In the genomic region with DNA sequence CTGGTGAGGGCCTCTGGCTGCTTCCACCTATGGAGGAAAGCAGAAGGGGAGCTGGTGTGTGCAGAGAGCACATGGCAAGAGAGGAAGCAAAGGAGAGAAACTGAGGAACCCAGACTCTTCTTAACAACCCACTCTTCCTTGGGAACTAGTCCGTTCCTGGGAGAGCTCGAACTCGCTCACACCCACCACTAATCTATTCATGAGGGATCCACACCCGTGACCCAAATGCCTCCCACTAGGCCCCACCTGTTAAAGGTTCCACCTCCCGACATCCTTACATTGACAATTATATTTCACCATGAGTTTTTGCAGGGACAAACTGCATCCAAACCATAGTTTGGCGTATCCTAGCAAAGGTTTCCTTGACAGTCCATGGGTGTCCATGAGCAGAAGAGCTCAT, we compare ENCODE assay signal across 37 cellular contexts.
"Had no signal": no experiment of that assay in that cellular context is flagged by ENCODE, and none has a peak within 500 bp of the region (broad histone marks: within the 10 kb centered on the region; RNA-seq: fewer than 3 reads in every experiment).

No MANE protein-coding gene starts in this region.

- H3K9me3 Mint-ChIP-seq: activated naive CD4-positive, alpha-beta T cell treated with anti-CD3 and anti-CD28 coated beads for 36 hours; activated naive CD4-positive, alpha-beta T cell treated with anti-CD3 and anti-CD28 coated beads, Interleukin-2, amount 10 ng/mL, durations not matched to agents 7 days and 5 days; activated naive CD4-positive, alpha-beta T cell treated with anti-CD3 and anti-CD28 coated beads, Interleukin-2, amount 50 U/mL, for 24 hours; activated naive CD4-positive, alpha-beta T cell treated with anti-CD3 and anti-CD28 coated beads, Interleukin-2, amount 50 U/mL, for 72 hours; activated naive CD8-positive, alpha-beta T cell treated with anti-CD3 and anti-CD28 coated beads for 36 hours; activated naive CD8-positive, alpha-beta T cell treated with anti-CD3 and anti-CD28 coated beads, Interleukin-2, amount 10 ng/mL, durations not matched to agents 7 days and 5 days; activated naive CD8-positive, alpha-beta T cell treated with anti-CD3 and anti-CD28 coated beads, Interleukin-2, amount 50 U/mL, for 24 hours; activated T-cell treated with anti-CD3 and anti-CD28 coated beads, Interleukin-2, amount 50 U/mL, for 24 hours; activated T-cell treated with anti-CD3 and anti-CD28 coated beads, Interleukin-2, amount 50 U/mL, for 4 hours; activated T-cell treated with anti-CD3 and anti-CD28 coated beads, Interleukin-2, amount 50 U/mL, for 72 hours; activated T-helper 1 cell treated with anti-CD3 and anti-CD28 coated beads, Interleukin-12 subunit alpha, Interleukin-12 subunit beta, Interleukin-2, Interleukin-4 antibody, amounts not matched to agents 30 ng/mL and 10 ng/mL and 1 ng/mL, durations not matched to agents 14 hours and 24 hours and 36 hours; activated T-helper 17 cell treated with anti-CD3 and anti-CD28 coated beads, Interleukin-2, amount 50 U/mL, for 72 hours; activated T-helper 2 cell treated with anti-CD3 and anti-CD28 coated beads, Interferon-gamma antibody, Interleukin-2, Interleukin-4, amounts not matched to agents 10 μg/mL and 5 μg/mL and 100 μg/mL, durations not matched to agents 14 hours and 24 hours and 36 hours; brain; central memory CD8-positive, alpha-beta T cell had no signal

- H3K36me3 ChIP-seq: adrenal gland, brain microvascular endothelial cell, breast epithelium, cardiac muscle cell had no signal

- H3K4me1 Mint-ChIP-seq: activated naive CD4-positive, alpha-beta T cell treated with anti-CD3 and anti-CD28 coated beads, Interleukin-2, amount 10 ng/mL, durations not matched to agents 7 days and 5 days; activated naive CD4-positive, alpha-beta T cell treated with anti-CD3 and anti-CD28 coated beads, Interleukin-2, amount 50 U/mL, for 24 hours; activated naive CD8-positive, alpha-beta T cell treated with anti-CD3 and anti-CD28 coated beads for 36 hours; activated naive CD8-positive, alpha-beta T cell treated with anti-CD3 and anti-CD28 coated beads, Interleukin-2, amount 10 ng/mL, durations not matched to agents 7 days and 5 days; activated naive CD8-positive, alpha-beta T cell treated with anti-CD3 and anti-CD28 coated beads, Interleukin-2, amount 50 U/mL, for 24 hours; activated T-helper 17 cell treated with anti-CD3 and anti-CD28 coated beads, Interleukin-2, amount 50 U/mL, for 72 hours; brain; central memory CD8-positive, alpha-beta T cell had no signal

- H3K27ac Mint-ChIP-seq: activated naive CD4-positive, alpha-beta T cell treated with anti-CD3 and anti-CD28 coated beads for 36 hours; activated naive CD4-positive, alpha-beta T cell treated with anti-CD3 and anti-CD28 coated beads, Interleukin-2, amount 10 ng/mL, durations not matched to agents 7 days and 5 days; activated naive CD4-positive, alpha-beta T cell treated with anti-CD3 and anti-CD28 coated beads, Interleukin-2, amount 50 U/mL, for 24 hours; activated naive CD8-positive, alpha-beta T cell; activated naive CD8-positive, alpha-beta T cell treated with anti-CD3 and anti-CD28 coated beads for 36 hours; activated naive CD8-positive, alpha-beta T cell treated with anti-CD3 and anti-CD28 coated beads, Interleukin-2, amount 10 ng/mL, durations not matched to agents 7 days and 5 days; activated naive CD8-positive, alpha-beta T cell treated with anti-CD3 and anti-CD28 coated beads, Interleukin-2, amount 50 U/mL, for 24 hours; activated T-cell treated with anti-CD3 and anti-CD28 coated beads, Interleukin-2, amount 50 U/mL, for 24 hours; activated T-cell treated with anti-CD3 and anti-CD28 coated beads, Interleukin-2, amount 50 U/mL, for 72 hours; activated T-helper 1 cell treated with anti-CD3 and anti-CD28 coated beads, Interleukin-12 subunit alpha, Interleukin-12 subunit beta, Interleukin-2, Interleukin-4 antibody, amounts not matched to agents 30 ng/mL and 10 ng/mL and 1 ng/mL, durations not matched to agents 14 hours and 24 hours and 36 hours; activated T-helper 17 cell treated with anti-CD3 and anti-CD28 coated beads, Interleukin-2, amount 50 U/mL, for 72 hours; activated T-helper 2 cell treated with anti-CD3 and anti-CD28 coated beads, Interferon-gamma antibody, Interleukin-2, Interleukin-4, amounts not matched to agents 10 μg/mL and 5 μg/mL and 100 μg/mL, durations not matched to agents 14 hours and 24 hours and 36 hours; brain had no signal

- H3K4me3 ChIP-seq: adrenal gland, ascending aorta, body of pancreas, breast epithelium, cardiac muscle cell had no signal

- H3K27me3 ChIP-seq: adrenal gland, ascending aorta, body of pancreas, brain microvascular endothelial cell, breast epithelium, cardiac muscle cell had no signal

- H3K4me3 Mint-ChIP-seq: activated naive CD4-positive, alpha-beta T cell treated with anti-CD3 and anti-CD28 coated beads for 36 hours; activated naive CD4-positive, alpha-beta T cell treated with anti-CD3 and anti-CD28 coated beads, Interleukin-2, amount 10 ng/mL, durations not matched to agents 7 days and 5 days; activated naive CD4-positive, alpha-beta T cell treated with anti-CD3 and anti-CD28 coated beads, Interleukin-2, amount 50 U/mL, for 24 hours; activated naive CD8-positive, alpha-beta T cell; activated naive CD8-positive, alpha-beta T cell treated with anti-CD3 and anti-CD28 coated beads for 36 hours; activated naive CD8-positive, alpha-beta T cell treated with anti-CD3 and anti-CD28 coated beads, Interleukin-2, amount 10 ng/mL, durations not matched to agents 7 days and 5 days; activated naive CD8-positive, alpha-beta T cell treated with anti-CD3 and anti-CD28 coated beads, Interleukin-2, amount 50 U/mL, for 24 hours; activated T-cell treated with anti-CD3 and anti-CD28 coated beads, Interleukin-2, amount 50 U/mL, for 24 hours; activated T-cell treated with anti-CD3 and anti-CD28 coated beads, Interleukin-2, amount 50 U/mL, for 4 hours; activated T-cell treated with anti-CD3 and anti-CD28 coated beads, Interleukin-2, amount 50 U/mL, for 72 hours; activated T-helper 1 cell treated with anti-CD3 and anti-CD28 coated beads, Interleukin-12 subunit alpha, Interleukin-12 subunit beta, Interleukin-2, Interleukin-4 antibody, amounts not matched to agents 30 ng/mL and 10 ng/mL and 1 ng/mL, durations not matched to agents 14 hours and 24 hours and 36 hours; activated T-helper 17 cell treated with anti-CD3 and anti-CD28 coated beads, Interleukin-2, amount 50 U/mL, for 72 hours; brain; central memory CD8-positive, alpha-beta T cell had no signal

- H3K36me3 Mint-ChIP-seq: activated naive CD4-positive, alpha-beta T cell treated with anti-CD3 and anti-CD28 coated beads, Interleukin-2, amount 10 ng/mL, durations not matched to agents 7 days and 5 days; activated naive CD4-positive, alpha-beta T cell treated with anti-CD3 and anti-CD28 coated beads, Interleukin-2, amount 50 U/mL, for 24 hours; activated naive CD4-positive, alpha-beta T cell treated with anti-CD3 and anti-CD28 coated beads, Interleukin-2, amount 50 U/mL, for 72 hours; activated naive CD8-positive, alpha-beta T cell; activated naive CD8-positive, alpha-beta T cell treated with anti-CD3 and anti-CD28 coated beads for 36 hours; activated naive CD8-positive, alpha-beta T cell treated with anti-CD3 and anti-CD28 coated beads, Interleukin-2, amount 10 ng/mL, durations not matched to agents 7 days and 5 days had no signal

- DNase-seq: activated effector memory CD4-positive, alpha-beta T cell treated with anti-CD3 and anti-CD28 coated beads, Interleukin-2, amount 50 U/mL, for 16 hours; activated effector memory CD4-positive, alpha-beta T cell treated with Interleukin-2 at 50 U/mL for 16 hours; activated gamma-delta T cell; activated gamma-delta T cell treated with Interleukin-2 at 50 U/mL for 16 hours; activated naive CD4-positive, alpha-beta T cell; activated naive CD4-positive, alpha-beta T cell treated with anti-CD3 and anti-CD28 coated beads for 36 hours; activated naive CD4-positive, alpha-beta T cell treated with anti-CD3 and anti-CD28 coated beads, Interleukin-2, amount 10 ng/mL, durations not matched to agents 7 days and 5 days; activated naive CD4-positive, alpha-beta T cell treated with anti-CD3 and anti-CD28 coated beads, Interleukin-2, amount 50 U/mL, for 16 hours; activated naive CD4-positive, alpha-beta T cell treated with Interleukin-2 at 50 U/mL for 16 hours; activated naive CD8-positive, alpha-beta T cell treated with anti-CD3 and anti-CD28 coated beads for 36 hours; activated naive CD8-positive, alpha-beta T cell treated with anti-CD3 and anti-CD28 coated beads, Interleukin-2, amount 10 ng/mL, durations not matched to agents 7 days and 5 days; activated naive CD8-positive, alpha-beta T cell treated with anti-CD3 and anti-CD28 coated beads, Interleukin-2, amount 50 U/mL, for 24 hours; activated T-cell treated with anti-CD3 and anti-CD28 coated beads, Interleukin-2, amount 50 U/mL, for 1 hour; activated T-cell treated with anti-CD3 and anti-CD28 coated beads, Interleukin-2, amount 50 U/mL, for 24 hours; activated T-cell treated with anti-CD3 and anti-CD28 coated beads, Interleukin-2, amount 50 U/mL, for 4 hours; activated T-cell treated with anti-CD3 and anti-CD28 coated beads, Interleukin-2, amount 50 U/mL, for 48 hours; activated T-cell treated with anti-CD3 and anti-CD28 coated beads, Interleukin-2, amount 50 U/mL, for 72 hours; adrenal gland; amniotic stem cell; amygdala; anterior cingulate cortex; aorta; body of pancreas; brain microvascular endothelial cell; central memory CD4-positive, alpha-beta T cell; cerebellar nuclear complex had no signal

- H3K4me1 ChIP-seq: adrenal gland, ascending aorta, body of pancreas, breast epithelium had no signal

- H3K27me3 Mint-ChIP-seq: activated naive CD8-positive, alpha-beta T cell; activated naive CD8-positive, alpha-beta T cell treated with anti-CD3 and anti-CD28 coated beads for 36 hours; activated naive CD8-positive, alpha-beta T cell treated with anti-CD3 and anti-CD28 coated beads, Interleukin-2, amount 10 ng/mL, durations not matched to agents 7 days and 5 days; activated T-cell treated with anti-CD3 and anti-CD28 coated beads, Interleukin-2, amount 50 U/mL, for 24 hours; brain had no signal

- H3K9me3 ChIP-seq: adrenal gland, ascending aorta, body of pancreas, breast epithelium had no signal

- H3K27ac ChIP-seq: adrenal gland, ascending aorta, body of pancreas, brain microvascular endothelial cell, breast epithelium, cardiac muscle cell had no signal
